Comparison of ENCODE assay signal across 21 cellular contexts in the genomic region with DNA sequence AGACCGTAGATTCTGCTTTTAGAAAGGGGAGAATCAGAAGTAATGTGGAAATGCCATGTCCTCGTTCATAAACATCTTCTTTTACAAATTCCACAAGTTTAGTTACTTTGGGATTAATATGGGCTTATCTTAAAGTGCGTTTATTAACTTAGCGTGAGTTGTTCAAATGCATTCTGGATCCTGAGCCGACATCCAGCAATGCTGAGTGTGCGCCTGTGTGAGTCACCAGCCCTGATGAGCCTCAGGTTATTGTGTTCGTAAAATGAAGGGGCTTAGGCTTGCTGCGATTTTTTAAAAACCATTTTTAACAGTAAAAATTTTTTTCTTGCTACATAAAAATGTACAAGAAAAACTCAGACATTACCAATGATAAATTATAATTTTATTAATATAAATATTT.
"Had no signal": no experiment of that assay in that cellular context is flagged by ENCODE, and none has a peak within 500 bp of the region (broad histone marks: within the 10 kb centered on the region; RNA-seq: fewer than 3 reads in every experiment).

No MANE protein-coding gene starts in this region.

- H3K9me3 ChIP-seq: esophagus squamous epithelium, gastrocnemius medialis, heart right ventricle, left lung, lower lobe of right lung, mucosa of descending colon had no signal

- H3K27ac ChIP-seq: coronary artery, dorsolateral prefrontal cortex, esophagus squamous epithelium, gastrocnemius medialis, heart right ventricle, left lung, lower lobe of right lung had no signal

- ATAC-seq: gastrocnemius medialis; heart right ventricle; left cardiac atrium; left lung; left ventricle myocardium superior; lower lobe of right lung; mucosa of descending colon; naive thymus-derived CD8-positive, alpha-beta T cell had no signal

- H3K36me3 ChIP-seq: esophagus squamous epithelium, gastrocnemius medialis, heart right ventricle, left lung, lower lobe of right lung had no signal

- H3K4me3 ChIP-seq: coronary artery, dorsolateral prefrontal cortex, esophagus squamous epithelium, gastrocnemius medialis, heart right ventricle, left lung, lower lobe of right lung, mucosa of descending colon had no signal

- H3K27me3 ChIP-seq: dorsolateral prefrontal cortex, gastrocnemius medialis had no signal

- H3K4me1 ChIP-seq: gastrocnemius medialis, heart right ventricle, left lung, lower lobe of right lung had no signal

- DNase-seq: dermis blood vessel endothelial cell; dorsolateral prefrontal cortex; effector CD4-positive, alpha-beta T cell; effector memory CD4-positive, alpha-beta T cell; esophagus squamous epithelium; foreskin fibroblast; foreskin melanocyte; gastrocnemius medialis; glutamatergic neuron; head of caudate nucleus; heart right ventricle; hippocampal formation; left cardiac atrium; left lung; left ventricle myocardium superior; lower lobe of right lung; mesenchymal stem cell; mucosa of descending colon; naive B cell; naive thymus-derived CD8-positive, alpha-beta T cell had no signal
